9 cellular contexts compared by ENCODE assay signal in the genomic region with DNA sequence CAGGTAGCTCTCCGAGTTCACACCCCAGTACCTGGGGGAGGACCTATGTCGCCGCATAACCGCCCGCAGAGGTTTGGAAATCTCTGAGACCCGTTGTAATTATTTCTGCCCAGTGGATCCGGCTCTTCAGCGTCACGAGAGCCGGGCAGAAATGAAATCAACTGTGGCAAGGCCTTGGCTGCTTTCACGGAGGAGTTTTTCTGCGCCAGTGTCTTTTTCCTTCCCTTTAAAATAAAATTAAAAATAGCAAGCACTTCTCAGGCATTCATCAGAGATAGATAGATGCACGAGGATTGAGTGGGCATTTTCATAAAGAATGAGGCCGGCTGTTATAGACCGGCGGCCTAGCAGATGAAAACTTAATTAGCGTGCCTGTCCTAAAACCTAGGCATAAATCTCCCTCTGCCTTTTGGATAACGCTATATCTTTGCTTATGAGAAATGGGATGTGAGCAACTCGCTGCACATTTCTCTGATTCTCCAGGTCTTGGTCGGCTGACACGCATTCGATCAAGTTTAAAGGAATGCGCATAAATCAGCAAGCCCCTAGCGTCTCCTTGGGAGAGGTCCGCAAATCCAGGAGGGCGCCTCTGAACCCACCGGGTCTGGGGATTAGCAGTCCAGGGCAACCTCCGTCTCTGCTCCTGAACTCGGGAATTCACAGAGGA. TPM values are rescaled to one million over a fixed set of nuclear protein-coding genes. Genes with fewer than 3 reads are reported as not detected.
DNase-seq lines count a peak whose midpoint lies in the region; ATAC-seq and TF ChIP-seq lines count a peak whose summit lies in the region.
"Had no signal": no experiment of that assay in that cellular context is flagged by ENCODE, and none has a peak within 500 bp of the region (broad histone marks: within the 10 kb centered on the region; RNA-seq: fewer than 3 reads in every experiment).

No MANE protein-coding gene starts in this region.

- no peak for ATAC-seq in natural killer cell
- no peak for ATAC-seq in HG03108 (IDR thresholded peaks at IDR 0.05; ENCODE audit: unreplicated experiment)
- no peak for ATAC-seq in HG03354 (IDR thresholded peaks at IDR 0.05; ENCODE audit: poor library complexity, severe bottlenecking, unreplicated experiment)

- H3K27me3 Mint-ChIP-seq in natural killer cell (ENCODE audit: low read depth in 2 of 2), result peaks cover 79 to 90% of the 10 kb centered on the region in 2 donors

- H3K36me3 Mint-ChIP-seq in natural killer cell, result no peaks in the 10 kb centered on the region

- intact Hi-C loops in adrenal gland (cut with DNase I), result loop anchor here in 1 of 2 donors (10.0 kb wide), 3 partner anchors 731 to 901 kb away; no protein-coding TSS in a partner anchor
- intact Hi-C loops in natural killer cell (cut with micrococcal nuclease), result no loop called here
- intact Hi-C loops in transverse colon (cut with DNase I; ENCODE audit: low total_unique reads), result loop anchor here (5.0 to 10.0 kb wide), 3 partner anchors 724 to 981 kb away; no protein-coding TSS in a partner anchor

- peaks cover 9 to 20% of the 10 kb centered on the region in 2 donors for H3K4me1 ChIP-seq in adrenal gland (replicated peaks in 1 of 2)
- H3K4me1 ChIP-seq in transverse colon, result peaks cover 16 to 48% (median 37%) of the 10 kb centered on the region in 4 donors

- H3K36me3 ChIP-seq in adrenal gland (replicated peaks in 1 of 2), result no peaks in the 10 kb centered on the region
- no peaks in the 10 kb centered on the region for H3K36me3 ChIP-seq in transverse colon

- H3K27me3 ChIP-seq in adrenal gland (peaks cover 100% of the 10 kb centered on the region), transverse colon (peaks cover 72% of the 10 kb centered on the region)

- peak overlapping the region; percentile 81 for H3K4me3 Mint-ChIP-seq in natural killer cell

- TF ChIP-seq CTCF in adrenal gland (IDR thresholded peaks at IDR 0.05), result no peak
- TF ChIP-seq CTCF in natural killer cell (IDR thresholded peaks at IDR 0.05), result no peak
- TF ChIP-seq CTCF in transverse colon (IDR thresholded peaks at IDR 0.05), result peak in 1 of 5 experiments; percentile 9

- H3K9me3 ChIP-seq in adrenal gland (replicated peaks in 1 of 3) (no peaks in the 10 kb centered on the region), transverse colon (no peaks in the 10 kb centered on the region)

- H3K4me1 Mint-ChIP-seq in natural killer cell, result peaks cover 26 to 37% of the 10 kb centered on the region in 2 donors

- 27 to 36% (median 32%) methylated on average over 26 to 29 of the region's 29 CpGs for WGBS in adrenal gland, 4 donors
- 14 to 30% methylated on average over 4 to 29 of the region's 29 CpGs for WGBS in transverse colon (ENCODE audit: low coverage in 1 of 2), 2 donors

- DNase-seq in activated CD8-positive, alpha-beta memory T cell treated with anti-CD3 and anti-CD28 coated beads, Interleukin-2, amount 50 U/mL, for 48 hours, result peak; percentile 49
- no peak for DNase-seq in activated CD8-positive, alpha-beta memory T cell treated with anti-CD3 and anti-CD28 coated beads, Interleukin-2, amount 50 U/mL, for 4 hours
- DNase-seq in adrenal gland (peak in 4 of 7 donors; percentile 11 to 48 (median 16)), natural killer cell (peak; percentile 11), transverse colon (no peak), T-helper 9 cell (no peak)

- no peak overlapping the region for H3K27ac Mint-ChIP-seq in natural killer cell

- in situ Hi-C loops in transverse colon (cut with MboI; ENCODE audit: low pct_ligation_motif_present in 1 of 4, low pct_unique_long_range_greater_than_20kb in 1 of 4, low sequenced_read_pairs in 3 of 4), result loop anchor here in 2 of 4 donors (25.0 kb wide), 1 partner anchor 1331 kb away; no protein-coding TSS in a partner anchor

- peak overlapping the region in 1 of 4 donors; percentile 43 for H3K4me3 ChIP-seq in adrenal gland
- peak overlapping the region; percentile 27 to 73 (median 58) for H3K4me3 ChIP-seq in transverse colon

- TF ChIP-seq POLR2A in adrenal gland (IDR thresholded peaks at IDR 0.05), result no peak
- TF ChIP-seq POLR2A in transverse colon (IDR thresholded peaks at IDR 0.05), result no peak

- no peak for TF ChIP-seq EP300 in transverse colon (IDR thresholded peaks at IDR 0.05; ENCODE audit: low read depth)

- no peaks in the 10 kb centered on the region for H3K9me3 Mint-ChIP-seq in natural killer cell

- H3K27ac ChIP-seq in adrenal gland, result no peak overlapping the region
- peak overlapping the region; percentile 95 to 99 (median 98) for H3K27ac ChIP-seq in transverse colon

RNA-seq across cellular contexts. Expression of a gene that starts 6.4 kb away (rescaled TPM):
- total RNA-seq in adrenal gland (1 to 10 TPM in 1 of 8 donors, under 1 TPM in 7; 0.19 to 1.4 (median 0.62) TPM), natural killer cell (not detected), transverse colon (10 to 100 TPM; 22.5 to 69.9 (median 38.7) TPM)
- 1 to 10 TPM in 1 of 3 donors, under 1 TPM in 2; 0.17 to 1.1 (median 0.24) TPM for polyA plus RNA-seq in adrenal gland
- polyA plus RNA-seq: AG04450 had no signal

RNA-seq across cellular contexts. Expression of a gene that starts 8.4 kb away (rescaled TPM):
- total RNA-seq in adrenal gland (1 to 10 TPM in 5 of 8 donors, under 1 TPM in 2, not detected in 1; 0.13 to 2.4 (median 1.2) TPM), natural killer cell (not detected), transverse colon (10 to 100 TPM in 1 of 4 donors, 1 to 10 TPM in 3; 4.5 to 21.3 (median 7.7) TPM)
- 1 to 10 TPM in 1 of 3 donors, under 1 TPM in 2; 0.20 to 3.0 (median 0.40) TPM for polyA plus RNA-seq in adrenal gland

RNA-seq across cellular contexts. Expression of a gene that starts 19.3 kb away (rescaled TPM):
- total RNA-seq in adrenal gland (10 to 100 TPM in 6 of 8 donors, 1 to 10 TPM in 2; 7.8 to 14.7 (median 12.2) TPM), natural killer cell (1 to 10 TPM in 2 of 3 donors, under 1 TPM in 1; 0.82 to 3.3 (median 2.2) TPM), transverse colon (10 to 100 TPM; 19.8 to 68.9 (median 36.4) TPM)
- polyA plus RNA-seq in adrenal gland, result 10 to 100 TPM in 1 of 3 donors, 1 to 10 TPM in 2; 3.8 to 14.1 (median 4.2) TPM

RNA-seq across cellular contexts. Expression of a gene that starts 28.1 kb away (rescaled TPM):
- 10 to 100 TPM in 6 of 8 donors, 1 to 10 TPM in 2; 7.7 to 20.1 (median 12.6) TPM for total RNA-seq in adrenal gland
- 10 to 100 TPM in 1 of 3 donors, 1 to 10 TPM in 2; 2.7 to 26.7 (median 4.4) TPM for polyA plus RNA-seq in adrenal gland
- total RNA-seq in natural killer cell, result 1 to 10 TPM in 1 of 3 donors, under 1 TPM in 2; 0.39 to 4.6 (median 0.42) TPM
- 100 to 1,000 TPM in 1 of 4 donors, 10 to 100 TPM in 3; 19.5 to 130 (median 50.6) TPM for total RNA-seq in transverse colon

RNA-seq across cellular contexts. Expression of a gene that starts 37.0 kb away (rescaled TPM):
- 10 to 100 TPM; 21.3 to 39.1 (median 24.9) TPM for total RNA-seq in adrenal gland
- polyA plus RNA-seq in adrenal gland, result 10 to 100 TPM in 2 of 3 donors, 1 to 10 TPM in 1; 9.7 to 25.3 (median 12.4) TPM
- total RNA-seq in natural killer cell, result not detected
- 10 to 100 TPM in 3 of 4 donors, 1 to 10 TPM in 1; 7.0 to 22.9 (median 12.8) TPM for total RNA-seq in transverse colon

Comparison
In these comparisons a context has a peak if more than half of its experiments do, and no peak if none do; other contexts are left out.
1. DNase-seq: peak in activated CD8-positive, alpha-beta memory T cell treated with anti-CD3 and anti-CD28 coated beads, Interleukin-2, amount 50 U/mL, for 48 hours (single experiment), adrenal gland (4 of 7) and natural killer cell (single experiment); none in activated CD8-positive, alpha-beta memory T cell treated with anti-CD3 and anti-CD28 coated beads, Interleukin-2, amount 50 U/mL, for 4 hours (single experiment), transverse colon (single experiment) and T-helper 9 cell (single experiment).
2. H3K27ac ChIP-seq: peak in transverse colon (4 of 4); none in adrenal gland (0 of 5).
3. RNA of a gene that starts 6.4 kb away (total RNA-seq): 22.5 to 69.9 TPM in transverse colon; 0.19 to 1.4 TPM in adrenal gland and not detected in natural killer cell; every median in the first group is over 4 times any median in the second.